In genomic region chr10:104339469-104340098, GRCh38 we compare ENCODE assay signal across 1 cellular context.
TF ChIP-seq lines count a peak whose summit lies in the region.

No MANE protein-coding gene starts in this region.

TF ChIP-seq in K562, 482 proteins besides CTCF, POLR2A, EP300 and RAD21:
- TF ChIP-seq TCF7L2 (IDR thresholded peaks at IDR 0.05; ENCODE audit: low read depth, low read length) (no peak), MTA3 (IDR thresholded peaks at IDR 0.05; ENCODE audit: borderline replicate concordance) (0 out of 2 replicates have a peak, but pooled peaks have one; percentile 16), ELF2 (CRISPR knock-in tag; IDR thresholded peaks at IDR 0.05) (no peak), GABPA (tag; conservative IDR thresholded peaks at IDR 0.05; ENCODE audit: low read depth) (no peak), TCF3 (CRISPR knock-in tag; IDR thresholded peaks at IDR 0.05) (0 out of 2 replicates have a peak, but pooled peaks have one; percentile 19), ATF7 (IDR thresholded peaks at IDR 0.05) (no peak), ETV6 (IDR thresholded peaks at IDR 0.05; ENCODE audit: borderline replicate concordance in 1 of 2, low read depth in 2 of 2, low read length in 1 of 2) (0 out of 4 replicates have a peak, but pooled peaks of 1 of the 2 experiments have one; percentile 31), ETV6 (CRISPR knock-in tag; IDR thresholded peaks at IDR 0.05; ENCODE audit: borderline replicate concordance) (no peak), CHD1 (IDR thresholded peaks at IDR 0.05; ENCODE audit: low read length) (peak; percentile 66), CCNT2 (IDR thresholded peaks at IDR 0.05; ENCODE audit: borderline replicate concordance, extremely low read depth, insufficient read length, low read depth, low read length) (peak; percentile 17), HDAC3 (IDR thresholded peaks at IDR 0.05; ENCODE audit: borderline replicate concordance, partially characterized antibody) (peak; percentile 9), MEIS2 (IDR thresholded peaks at IDR 0.05; ENCODE audit: partially characterized antibody) (no peak), GATAD2B (IDR thresholded peaks at IDR 0.05; ENCODE audit: borderline replicate concordance) (no peak), NFIC (IDR thresholded peaks at IDR 0.05) (peak; percentile 44; the same call in 1 of the 2 replicates), VEZF1 (CRISPR knock-in tag; IDR thresholded peaks at IDR 0.05) (no peak), CEBPB (tag; IDR thresholded peaks at IDR 0.05) (0 out of 2 replicates have a peak, but pooled peaks have one; percentile 14), CBFA2T3 (IDR thresholded peaks at IDR 0.05) (peak; percentile 21; the same call in 1 of the 2 replicates), SMARCE1 (IDR thresholded peaks at IDR 0.05) (no peak), MTF1 (CRISPR knock-in tag; IDR thresholded peaks at IDR 0.05; ENCODE audit: borderline replicate concordance) (no peak), TAF1 (IDR thresholded peaks at IDR 0.05; ENCODE audit: control insufficient read depth, extremely low read depth, insufficient read depth, low read length, severe bottlenecking) (peak; percentile 46), MEF2A (IDR thresholded peaks at IDR 0.05; ENCODE audit: control insufficient read depth, low read depth, low read length) (peak; percentile 95), NR2C1 (IDR thresholded peaks at IDR 0.05) (no peak), NR2C1 (tag; IDR thresholded peaks at IDR 0.05) (no peak), ADNP (tag; IDR thresholded peaks at IDR 0.05) (no peak), NCOR1 (IDR thresholded peaks at IDR 0.05) (peak; percentile 48), E2F4 (CRISPR knock-in tag; IDR thresholded peaks at IDR 0.05; ENCODE audit: low read depth) (no peak), FOXJ2 (tag; IDR thresholded peaks at IDR 0.05) (0 out of 2 replicates have a peak, but pooled peaks have one; percentile 43), CXXC5 (CRISPR knock-in tag; IDR thresholded peaks at IDR 0.05) (0 out of 2 replicates have a peak, but pooled peaks have one; percentile 4), MYNN (IDR thresholded peaks at IDR 0.05) (0 out of 2 replicates have a peak, but pooled peaks have one; percentile 22), MYNN (CRISPR knock-in tag; IDR thresholded peaks at IDR 0.05) (no peak), POLR2G (IDR thresholded peaks at IDR 0.05; ENCODE audit: low read depth, low read length) (0 out of 2 replicates have a peak, but pooled peaks have one; percentile 6), MLLT1 (IDR thresholded peaks at IDR 0.05) (peak; percentile 36 to 42; a peak in 2 of 4 replicates), ATF3 (IDR thresholded peaks at IDR 0.05) (0 out of 2 replicates have a peak, but pooled peaks have one; percentile 11), ATF3 (CRISPR knock-in tag; conservative IDR thresholded peaks at IDR 0.05) (no peak), ZNF449 (CRISPR knock-in tag; IDR thresholded peaks at IDR 0.05) (no peak), RBFOX2 (IDR thresholded peaks at IDR 0.05; ENCODE audit: low read depth, low read length) (0 out of 2 replicates have a peak, but pooled peaks have one; percentile 32), DMBX1 (CRISPR knock-in tag; IDR thresholded peaks at IDR 0.05; ENCODE audit: borderline replicate concordance) (0 out of 2 replicates have a peak, but pooled peaks have one; percentile 21), FOXK2 (conservative IDR thresholded peaks at IDR 0.05 in 1 of 2, IDR thresholded peaks at IDR 0.05 in 1 of 2; ENCODE audit: low read depth in 2 of 2) (peak in 1 of 2 experiments; percentile 38; a peak in 1 of 4 replicates), MEF2D (tag; conservative IDR thresholded peaks at IDR 0.05; ENCODE audit: low read depth) (peak; percentile 94), ZBTB1 (CRISPR knock-in tag; IDR thresholded peaks at IDR 0.05; ENCODE audit: borderline replicate concordance, low read depth) (no peak), ZNF764 (CRISPR knock-in tag; IDR thresholded peaks at IDR 0.05; ENCODE audit: low read depth) (no peak), PTRF (tag; IDR thresholded peaks at IDR 0.05) (no peak), ZBTB2 (IDR thresholded peaks at IDR 0.05) (no peak), ZNF639 (CRISPR knock-in tag; conservative IDR thresholded peaks at IDR 0.05 in 1 of 2, IDR thresholded peaks at IDR 0.05 in 1 of 2) (0 out of 4 replicates have a peak, but pooled peaks of 1 of the 2 experiments have one; percentile 13), PRDM10 (IDR thresholded peaks at IDR 0.05; ENCODE audit: partially characterized antibody) (peak; percentile 41), TAF9B (IDR thresholded peaks at IDR 0.05; ENCODE audit: partially characterized antibody) (peak; percentile 9), JUND (IDR thresholded peaks at IDR 0.05; ENCODE audit: borderline replicate concordance, low read depth, low read length) (peak; percentile 19; the same call in 1 of the 2 replicates), JUND (tag; IDR thresholded peaks at IDR 0.05; ENCODE audit: borderline replicate concordance, low read depth, low read length) (no peak; the same call in 2 of the 3 replicates), ZNF175 (CRISPR knock-in tag; IDR thresholded peaks at IDR 0.05; ENCODE audit: low read depth) (0 out of 2 replicates have a peak, but pooled peaks have one; percentile 38), ZNF395 (CRISPR knock-in tag; IDR thresholded peaks at IDR 0.05) (peak; percentile 22; the same call in 1 of the 2 replicates), RAD51 (IDR thresholded peaks at IDR 0.05; ENCODE audit: borderline replicate concordance, low read depth) (no peak)
